16 cellular contexts compared by ENCODE assay signal in the genomic region with DNA sequence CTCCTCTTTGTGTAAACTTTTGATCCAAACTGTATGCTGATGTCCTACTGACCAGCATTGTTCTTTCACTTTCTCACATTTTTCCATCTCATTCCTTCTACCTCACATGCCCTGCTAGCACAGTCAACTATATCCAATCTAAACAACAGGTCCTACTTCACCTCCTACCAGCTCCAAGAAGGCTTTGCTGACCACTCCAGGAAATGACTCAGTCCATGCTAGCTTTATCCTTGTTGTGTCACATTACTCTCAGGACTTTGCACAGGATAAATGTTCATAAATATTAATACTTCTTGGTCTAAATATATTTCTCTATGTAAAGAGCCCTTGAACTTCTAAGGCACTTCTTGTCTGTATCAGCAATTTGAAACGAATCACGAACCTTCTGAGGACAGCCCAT.
DNase-seq lines count a peak whose midpoint lies in the region; ATAC-seq and TF ChIP-seq lines count a peak whose summit lies in the region.
"Had no signal": no experiment of that assay in that cellular context is flagged by ENCODE, and none has a peak within 500 bp of the region (broad histone marks: within the 10 kb centered on the region; RNA-seq: fewer than 3 reads in every experiment).

No MANE protein-coding gene starts in this region.

- H3K27ac Mint-ChIP-seq in naive thymus-derived CD8-positive, alpha-beta T cell = no peak overlapping the region
- no peak overlapping the region for H3K27ac Mint-ChIP-seq in endodermal cell
- H3K27ac Mint-ChIP-seq: activated T-cell treated with anti-CD3 and anti-CD28 coated beads, Interleukin-2, amount 50 U/mL, for 24 hours had no signal

- H3K27me3 ChIP-seq in endodermal cell (ENCODE audit: control insufficient read depth, insufficient read depth, low read length, poor library complexity, severe bottlenecking) = no peaks in the 10 kb centered on the region
- H3K27me3 ChIP-seq: transverse colon had no signal

- no peaks in the 10 kb centered on the region for H3K36me3 ChIP-seq in endodermal cell (ENCODE audit: control insufficient read depth, insufficient read depth, low read length)
- H3K36me3 ChIP-seq: transverse colon had no signal

- WGBS in endodermal cell (ENCODE audit: insufficient coverage in 1 of 2, insufficient read length in 1 of 2), 2 experiments = 79% methylated on average over 2 of the region's 2 CpGs; no CpG with 5 or more reads in 1 of the 2 experiments

- peaks cover 2 to 16% (median 12%) of the 10 kb centered on the region in 5 donors for H3K27me3 Mint-ChIP-seq in naive thymus-derived CD8-positive, alpha-beta T cell
- peaks cover 8% of the 10 kb centered on the region for H3K27me3 Mint-ChIP-seq in endodermal cell (ENCODE audit: insufficient read depth)

- H3K9me3 ChIP-seq in endodermal cell (ENCODE audit: control insufficient read depth, low read length) = no peaks in the 10 kb centered on the region
- H3K9me3 ChIP-seq: transverse colon had no signal

- H3K4me1 Mint-ChIP-seq in naive thymus-derived CD8-positive, alpha-beta T cell = no peaks in the 10 kb centered on the region
- H3K4me1 Mint-ChIP-seq in endodermal cell = no peaks in the 10 kb centered on the region

- no peaks in the 10 kb centered on the region for H3K4me1 ChIP-seq in endodermal cell (ENCODE audit: control insufficient read depth, insufficient read depth, low read length)
- H3K4me1 ChIP-seq: transverse colon had no signal

- H3K4me3 ChIP-seq in HFF-Myc (replicated peaks; ENCODE audit: low read depth, low read length) = no peak overlapping the region
- peak overlapping the region; percentile 5 for H3K4me3 ChIP-seq in WI38 (ENCODE audit: low read depth, low read length)
- H3K4me3 ChIP-seq in fibroblast of villous mesenchyme (ENCODE audit: low read depth, low read length) = no peak overlapping the region
- H3K4me3 ChIP-seq in endodermal cell (ENCODE audit: low read length) = no peak overlapping the region
- H3K4me3 ChIP-seq: SK-N-MC, transverse colon had no signal

- no peaks in the 10 kb centered on the region for H3K36me3 Mint-ChIP-seq in naive thymus-derived CD8-positive, alpha-beta T cell
- H3K36me3 Mint-ChIP-seq in endodermal cell (ENCODE audit: low read depth) = no peaks in the 10 kb centered on the region

- no peak overlapping the region for H3K9ac ChIP-seq in endodermal cell (ENCODE audit: extremely low read depth, low read length, poor library complexity, severe bottlenecking)

- no peak for ATAC-seq in naive thymus-derived CD8-positive, alpha-beta T cell
- ATAC-seq: esophagus mucosa, sciatic nerve had no signal

- DNase-seq in A172 (ENCODE audit: low spot score) (peak; percentile 85), HFF-Myc (ENCODE audit: extremely low read depth, low read depth) (peak; percentile 66), fibroblast of villous mesenchyme (ENCODE audit: low read depth) (peak; percentile 65), endodermal cell (no peak)
- no peak for DNase-seq in naive thymus-derived CD8-positive, alpha-beta T cell
- DNase-seq in activated effector memory CD4-positive, alpha-beta T cell treated with anti-CD3 and anti-CD28 coated beads, Interleukin-2, amount 50 U/mL, for 16 hours = no peak
- no peak for DNase-seq in activated effector memory CD4-positive, alpha-beta T cell treated with Interleukin-2 at 50 U/mL for 16 hours
- DNase-seq: activated CD4-positive, CD25-positive, alpha-beta regulatory T cell treated with anti-CD3 and anti-CD28 coated beads, Interleukin-2, amount 50 U/mL, for 72 hours; activated T-cell treated with anti-CD3 and anti-CD28 coated beads, Interleukin-2, amount 50 U/mL, for 24 hours; DND-41; NCI-H1694; transverse colon had no signal

- H3K9me3 Mint-ChIP-seq in naive thymus-derived CD8-positive, alpha-beta T cell = no peaks in the 10 kb centered on the region
- H3K9me3 Mint-ChIP-seq in endodermal cell = no peaks in the 10 kb centered on the region
- H3K9me3 Mint-ChIP-seq: activated T-cell treated with anti-CD3 and anti-CD28 coated beads, Interleukin-2, amount 50 U/mL, for 24 hours had no signal

- no peak overlapping the region for H3K4me3 Mint-ChIP-seq in naive thymus-derived CD8-positive, alpha-beta T cell
- no peak overlapping the region for H3K4me3 Mint-ChIP-seq in endodermal cell
- H3K4me3 Mint-ChIP-seq: activated T-cell treated with anti-CD3 and anti-CD28 coated beads, Interleukin-2, amount 50 U/mL, for 24 hours had no signal

- POLR2A ChIA-PET in naive thymus-derived CD8-positive, alpha-beta T cell (lab: Charles Lee) = no interaction called here

- no peak overlapping the region for H3K27ac ChIP-seq in endodermal cell (ENCODE audit: low read depth, low read length)
- H3K27ac ChIP-seq: SK-N-MC, transverse colon had no signal

- no peak for TF ChIP-seq CTCF in HFF-Myc (IDR thresholded peaks at IDR 0.05; ENCODE audit: low read depth, low read length, missing control alignments)
- no peak for TF ChIP-seq CTCF in WI38 (IDR thresholded peaks at IDR 0.05; ENCODE audit: low read depth, low read length)
- no peak for TF ChIP-seq CTCF in fibroblast of villous mesenchyme (IDR thresholded peaks at IDR 0.05; ENCODE audit: insufficient read depth, low read depth, low read length)
- no peak for TF ChIP-seq CTCF in endodermal cell (conservative IDR thresholded peaks at IDR 0.05)

Comparison
In these comparisons a context has a peak if more than half of its experiments do, and no peak if none do; other contexts are left out.
1. DNase-seq: peak in A172 (single experiment), HFF-Myc (single experiment) and fibroblast of villous mesenchyme (single experiment); none in naive thymus-derived CD8-positive, alpha-beta T cell (0 of 10), activated effector memory CD4-positive, alpha-beta T cell treated with anti-CD3 and anti-CD28 coated beads, Interleukin-2, amount 50 U/mL, for 16 hours (single experiment), endodermal cell (single experiment) and activated effector memory CD4-positive, alpha-beta T cell treated with Interleukin-2 at 50 U/mL for 16 hours (single experiment).